ENCODE assay signal across 26 cellular contexts in the genomic region with DNA sequence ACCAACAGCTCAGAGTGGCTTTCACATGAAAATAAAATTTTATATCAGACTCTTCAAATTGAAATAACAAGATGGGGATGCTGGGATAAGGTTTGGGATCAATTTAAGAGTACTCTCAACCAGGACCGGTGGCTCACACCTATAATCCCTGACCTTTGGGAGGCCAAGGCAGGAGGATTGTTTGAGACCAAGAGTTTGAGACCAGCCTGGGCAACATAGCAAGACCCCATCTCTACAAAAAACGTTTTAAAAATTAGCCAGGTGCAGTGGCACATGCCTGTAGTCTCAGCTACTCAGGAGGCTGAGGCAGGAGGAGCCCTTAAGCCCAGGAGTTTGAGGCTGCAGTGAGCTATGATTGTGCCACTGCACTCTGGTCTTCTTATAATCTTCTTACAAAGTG.
"Had no signal": no experiment of that assay in that cellular context is flagged by ENCODE, and none has a peak within 500 bp of the region (broad histone marks: within the 10 kb centered on the region; RNA-seq: fewer than 3 reads in every experiment).

No MANE protein-coding gene starts in this region.

- H3K27me3 Mint-ChIP-seq: memory B cell; stimulated activated naive B cell treated with anti-CD40 and anti-IgM and Interleukin-4, amounts not matched to agents 10 μg/mL and 1 μg/mL and 100 μg/mL, for 72 hours; stimulated activated naive CD8-positive, alpha-beta T cell treated with anti-CD3 and anti-CD28 coated beads, Interleukin-15, amount 100 ng/mL, for 72 hours had no signal

- H3K36me3 ChIP-seq: colonic mucosa had no signal

- ATAC-seq: left cardiac atrium; lower lobe of right lung; pancreas; sciatic nerve; stimulated activated naive B cell treated with anti-CD40 and anti-IgM and Interleukin-4, amounts not matched to agents 10 μg/mL and 1 μg/mL and 100 μg/mL, for 72 hours; stimulated activated naive CD8-positive, alpha-beta T cell treated with anti-CD3 and anti-CD28 coated beads, Interleukin-15, amount 100 ng/mL, for 72 hours; upper lobe of right lung had no signal

- H3K9me3 Mint-ChIP-seq: memory B cell; mesothelial cell of epicardium; stimulated activated naive B cell treated with anti-CD40 and anti-IgM and Interleukin-4, amounts not matched to agents 10 μg/mL and 1 μg/mL and 100 μg/mL, for 72 hours; stimulated activated naive CD8-positive, alpha-beta T cell treated with anti-CD3 and anti-CD28 coated beads, Interleukin-15, amount 100 ng/mL, for 72 hours had no signal

- DNase-seq: colonic mucosa; erythroblast; foreskin melanocyte; head of caudate nucleus; kidney; left cardiac atrium; left ventricle myocardium inferior; lower lobe of right lung; nucleus accumbens; pancreas; retina; spleen; stimulated activated CD4-positive, alpha-beta T cell treated with anti-CD3 and anti-CD28 coated beads, Interleukin-15, amount 100 ng/mL, for 24 hours; stimulated activated CD4-positive, alpha-beta T cell treated with anti-CD3 and anti-CD28 coated beads, Interleukin-1b, Interleukin-23, amount 100 ng/mL, for 48 hours; stimulated activated CD4-positive, alpha-beta T cell treated with anti-CD3 and anti-CD28 coated beads, Interleukin-4, amount 100 ng/mL, for 24 hours; stimulated activated naive B cell treated with anti-CD40 and anti-IgM and Interleukin-4, amounts not matched to agents 10 μg/mL and 1 μg/mL and 100 μg/mL, for 72 hours; stimulated activated naive CD8-positive, alpha-beta T cell treated with anti-CD3 and anti-CD28 coated beads, Interleukin-15, amount 100 ng/mL, for 72 hours; testis; upper lobe of right lung had no signal

- H3K9me3 ChIP-seq: colonic mucosa, left ventricle myocardium inferior, lower lobe of right lung, pancreas, prostate gland, spleen, testis, tibial nerve, upper lobe of right lung, vagina had no signal

- H3K4me3 ChIP-seq: colonic mucosa, hepatocyte, left ventricle myocardium inferior, lower lobe of right lung, pancreas, prostate gland, spleen, testis, tibial nerve, upper lobe of right lung, vagina had no signal

- H3K27ac ChIP-seq: colonic mucosa, hepatocyte, left ventricle myocardium inferior, lower lobe of right lung, pancreas, prostate gland, spleen, testis, upper lobe of right lung, vagina had no signal

- H3K4me3 Mint-ChIP-seq: stimulated activated naive B cell treated with anti-CD40 and anti-IgM and Interleukin-4, amounts not matched to agents 10 μg/mL and 1 μg/mL and 100 μg/mL, for 72 hours; stimulated activated naive CD8-positive, alpha-beta T cell treated with anti-CD3 and anti-CD28 coated beads, Interleukin-15, amount 100 ng/mL, for 72 hours had no signal

- H3K27ac Mint-ChIP-seq: memory B cell; mesothelial cell of epicardium; stimulated activated naive B cell treated with anti-CD40 and anti-IgM and Interleukin-4, amounts not matched to agents 10 μg/mL and 1 μg/mL and 100 μg/mL, for 72 hours had no signal
